ENCODE assay signal across 21 cellular contexts in the genomic region with DNA sequence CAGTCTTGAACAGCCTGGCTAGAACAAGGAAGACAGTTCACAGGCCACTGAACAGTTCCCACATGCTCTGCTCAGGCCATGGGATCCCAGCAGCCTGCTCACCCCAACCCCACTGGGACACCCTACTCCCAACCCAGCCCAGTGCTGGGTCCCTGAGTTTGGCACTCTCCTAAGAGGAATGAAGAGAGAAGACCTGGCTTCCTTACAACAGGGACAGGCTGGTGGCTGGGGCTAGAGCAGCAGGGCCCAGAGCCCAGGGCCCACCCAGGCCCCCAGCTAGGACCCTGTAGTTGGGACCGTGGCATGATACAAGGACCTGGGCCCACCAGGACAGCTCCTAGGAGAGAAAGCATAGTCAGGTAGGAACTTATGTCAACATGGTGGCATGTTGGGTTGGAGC. TPM values are rescaled to one million over a fixed set of nuclear protein-coding genes. Genes with fewer than 3 reads are reported as not detected.
DNase-seq lines count a peak whose midpoint lies in the region; ATAC-seq, FAIRE-seq and TF ChIP-seq lines count a peak whose summit lies in the region.
"Had no signal": no experiment of that assay in that cellular context is flagged by ENCODE, and none has a peak within 500 bp of the region (broad histone marks: within the 10 kb centered on the region; RNA-seq: fewer than 3 reads in every experiment).

No MANE protein-coding gene starts in this region.

- POLR2A ChIA-PET in K562 (lab: Yijun Ruan, JAX), result interaction anchor here (2.1 kb wide), 1 partner anchor 12 kb away, joined by 9 read pairs; no protein-coding TSS in a partner anchor

- H3K79me2 ChIP-seq in K562 (ENCODE audit: control insufficient read depth, insufficient read depth, low read length), result no peaks in the 10 kb centered on the region

- no peak for TF ChIP-seq CTCF in CD14-positive monocyte (IDR thresholded peaks at IDR 0.05)
- no peak for TF ChIP-seq CTCF in K562 (IDR thresholded peaks at IDR 0.05 in 2 of 3, conservative IDR thresholded peaks at IDR 0.05 in 1 of 3; ENCODE audit: insufficient read depth in 2 of 3, low read depth in 1 of 3, low read length in 3 of 3)

- CTCF ChIA-PET in K562 (lab: Yijun Ruan, JAX; ENCODE audit: low intra/inter-chr PET ratio), result no interaction called here

- H3K4me3 Mint-ChIP-seq in activated T-cell treated with anti-CD3 and anti-CD28 coated beads, Interleukin-2, amount 50 U/mL, for 24 hours, result no peak overlapping the region
- H3K4me3 Mint-ChIP-seq in CD14-positive monocyte, result no peak overlapping the region
- no peak overlapping the region for H3K4me3 Mint-ChIP-seq in natural killer cell treated with Interleukin-12 subunit alpha and Interleukin-12 subunit beta and Interleukin-15 and Interleukin-18, amount 100 ng/mL, for 72 hours
- H3K4me3 Mint-ChIP-seq: CD8-positive, alpha-beta memory T cell had no signal

- H3K4me3 ChIP-seq in K562, result no peak overlapping the region
- H3K4me3 ChIP-seq: BLaER1, HAP-1, PC-9 had no signal

- peaks cover 84% of the 10 kb centered on the region for H3K36me3 Mint-ChIP-seq in activated T-cell treated with anti-CD3 and anti-CD28 coated beads, Interleukin-2, amount 50 U/mL, for 24 hours (ENCODE audit: low read depth)
- peaks cover 66 to 85% of the 10 kb centered on the region in 2 donors for H3K36me3 Mint-ChIP-seq in CD14-positive monocyte
- no peaks in the 10 kb centered on the region for H3K36me3 Mint-ChIP-seq in natural killer cell treated with Interleukin-12 subunit alpha and Interleukin-12 subunit beta and Interleukin-15 and Interleukin-18, amount 100 ng/mL, for 72 hours

- H3K27me3 ChIP-seq in K562 (ENCODE audit: control insufficient read depth in 2 of 2, insufficient read depth in 2 of 2, low read length in 2 of 2), result no peaks in the 10 kb centered on the region
- H3K27me3 ChIP-seq: BLaER1 had no signal

- H3K27me3 Mint-ChIP-seq in activated T-cell treated with anti-CD3 and anti-CD28 coated beads, Interleukin-2, amount 50 U/mL, for 24 hours, result no peaks in the 10 kb centered on the region
- no peaks in the 10 kb centered on the region for H3K27me3 Mint-ChIP-seq in CD14-positive monocyte (ENCODE audit: low read depth in 3 of 3)
- no peaks in the 10 kb centered on the region for H3K27me3 Mint-ChIP-seq in natural killer cell treated with Interleukin-12 subunit alpha and Interleukin-12 subunit beta and Interleukin-15 and Interleukin-18, amount 100 ng/mL, for 72 hours

- DNase-seq in activated T-cell treated with anti-CD3 and anti-CD28 coated beads, Interleukin-2, amount 50 U/mL, for 24 hours, result no peak
- no peak for DNase-seq in activated T-cell treated with anti-CD3 and anti-CD28 coated beads, Interleukin-2, amount 50 U/mL, for 48 hours
- DNase-seq in CD14-positive monocyte (ENCODE audit: low spot score), result peak; percentile 41
- DNase-seq in K562 (ENCODE audit: extremely low read depth in 1 of 4, low spot score in 3 of 4), result no peak
- peak; percentile 34 for DNase-seq in natural killer cell treated with Interleukin-12 subunit alpha and Interleukin-12 subunit beta and Interleukin-15 and Interleukin-18, amount 100 ng/mL, for 72 hours (ENCODE audit: low spot score)
- DNase-seq in left colon, result no peak
- DNase-seq in NCI-H345 treated with DMSO at 0.1 percent for 48 hours (lab: John Stamatoyannopoulos, UW; ENCODE audit: unreplicated experiment), result no peak
- DNase-seq: CD8-positive, alpha-beta memory T cell; DMS79 treated with DMSO at 0.1 percent for 48 hours; NCI-H1436; NCI-H2029 treated with DMSO at 0.1 percent for 48 hours; NCI-H2171 treated with DMSO at 0.1 percent for 48 hours; NCI-H774; PC-9 had no signal

- H3K9ac ChIP-seq in K562 (ENCODE audit: insufficient read depth in 1 of 2, low read depth in 2 of 2, low read length in 2 of 2), result peak overlapping the region in 1 of 2 experiments; percentile 48; a peak in 1 of 4 replicates
- H3K9ac ChIP-seq: BLaER1 had no signal

- H3K4me2 ChIP-seq in K562 (ENCODE audit: insufficient read depth, low read length), result no peak overlapping the region
- H3K4me2 ChIP-seq: BLaER1, PC-9 had no signal

- H3K27ac ChIP-seq in K562 (ENCODE audit: extremely low read depth, low read depth, low read length), result no peak overlapping the region
- H3K27ac ChIP-seq: BLaER1, HL-60, PC-9 had no signal

- no peak for TF ChIP-seq RAD21 in K562 (CRISPR knock-in tag; conservative IDR thresholded peaks at IDR 0.05 in 1 of 2, IDR thresholded peaks at IDR 0.05 in 1 of 2)

- H3K9me1 ChIP-seq in K562 (ENCODE audit: control insufficient read depth, insufficient read depth, low read length), result peaks cover 3% of the 10 kb centered on the region

- H2AFZ ChIP-seq in K562 (ENCODE audit: low read depth, low read length), result no peak overlapping the region
- H2AFZ ChIP-seq: PC-9 had no signal

- peak overlapping the region; percentile 22 for H3K27ac Mint-ChIP-seq in activated T-cell treated with anti-CD3 and anti-CD28 coated beads, Interleukin-2, amount 50 U/mL, for 24 hours
- H3K27ac Mint-ChIP-seq in CD14-positive monocyte, result peak overlapping the region in 4 of 7 donors; percentile 26 to 30 (median 27)
- H3K27ac Mint-ChIP-seq in natural killer cell treated with Interleukin-12 subunit alpha and Interleukin-12 subunit beta and Interleukin-15 and Interleukin-18, amount 100 ng/mL, for 72 hours, result peak overlapping the region in 1 of 2 donors; percentile 50

- TF ChIP-seq EP300 in K562 (IDR thresholded peaks at IDR 0.05; ENCODE audit: low read length), result no peak

- in situ Hi-C loops in K562 (cut with MboI), result no loop called here

- H4K20me1 ChIP-seq in K562 (replicated peaks; ENCODE audit: control insufficient read depth, insufficient read depth, low read length), result no peaks in the 10 kb centered on the region

- TF ChIP-seq POLR2A in K562 (conservative IDR thresholded peaks at IDR 0.05), result no peak

- H3K9me3 Mint-ChIP-seq in activated T-cell treated with anti-CD3 and anti-CD28 coated beads, Interleukin-2, amount 50 U/mL, for 24 hours, result no peaks in the 10 kb centered on the region
- peaks cover 0 to 2% (median 0%) of the 10 kb centered on the region in 7 donors for H3K9me3 Mint-ChIP-seq in CD14-positive monocyte
- H3K9me3 Mint-ChIP-seq in natural killer cell treated with Interleukin-12 subunit alpha and Interleukin-12 subunit beta and Interleukin-15 and Interleukin-18, amount 100 ng/mL, for 72 hours, result no peaks in the 10 kb centered on the region
- H3K9me3 Mint-ChIP-seq: CD8-positive, alpha-beta memory T cell had no signal

- peaks cover 7 to 27% of the 10 kb centered on the region in 2 experiments; a peak in 4 of 5 replicates for H3K4me1 ChIP-seq in K562 (replicated peaks in 1 of 2; ENCODE audit: control insufficient read depth in 2 of 2, insufficient read depth in 2 of 2, low read length in 2 of 2)
- H3K4me1 ChIP-seq: BLaER1, HAP-1 had no signal

- H3K4me1 Mint-ChIP-seq in activated T-cell treated with anti-CD3 and anti-CD28 coated beads, Interleukin-2, amount 50 U/mL, for 24 hours (ENCODE audit: low read depth), result no peaks in the 10 kb centered on the region
- H3K4me1 Mint-ChIP-seq in CD14-positive monocyte, result no peaks in the 10 kb centered on the region
- peaks cover 0 to 5% of the 10 kb centered on the region in 2 donors for H3K4me1 Mint-ChIP-seq in natural killer cell treated with Interleukin-12 subunit alpha and Interleukin-12 subunit beta and Interleukin-15 and Interleukin-18, amount 100 ng/mL, for 72 hours (ENCODE audit: low read depth in 2 of 2)

- intact Hi-C loops in CD14-positive monocyte (cut with micrococcal nuclease) (loop anchor here in 1 of 2 donors (2.0 to 10.0 kb wide), 2 partner anchors 19 to 117 kb away; a partner anchor contains a TSS), K562 (cut with micrococcal nuclease) (no loop called here), left colon (cut with DNase I, micrococcal nuclease) (no loop called here)

- H3K36me3 ChIP-seq in K562 (ENCODE audit: control insufficient read depth, insufficient read depth, low read length), result peaks cover 54% of the 10 kb centered on the region; the same call in 1 of the 3 replicates

- H3K9me3 ChIP-seq in K562 (replicated peaks; ENCODE audit: control insufficient read depth, insufficient read depth, low read depth, low read length), result no peaks in the 10 kb centered on the region
- H3K9me3 ChIP-seq: BLaER1, HAP-1 had no signal

- BruUV-seq in K562 (replicated peaks; lab: Mats Ljungman, UMichigan), result no TSS peak

- 86% methylated on average over 1 of the region's 1 CpG for WGBS in K562 (ENCODE audit: insufficient coverage, low coverage, missing lambda C conversion rate)

- ATAC-seq in K562 (peak; percentile 6; the same call in 1 of the 3 replicates), left colon (no peak), HG03521 (IDR thresholded peaks at IDR 0.05; ENCODE audit: unreplicated experiment) (no peak)
- no peak for ATAC-seq in natural killer cell treated with Interleukin-12 subunit alpha and Interleukin-12 subunit beta and Interleukin-15 and Interleukin-18, amount 100 ng/mL, for 72 hours

- FAIRE-seq in K562 (lab: Jason Lieb, UNC), result no peak
- FAIRE-seq: A204.1, D721Med, HTR-8/SVneo had no signal

RNA-seq across cellular contexts. Expression of a gene that starts 8.3 kb away (rescaled TPM):
- polyA plus RNA-seq in CD14-positive monocyte (10 to 100 TPM; 11.2 to 12.9 TPM), K562 (2011; rRNA removed) (51.8 and 56.1 TPM in 2 replicates), K562 (2014; fragmentation: Illumina TruSeq; extraction: Trizol) (37.5 and 48.7 TPM in 2 replicates), K562 (2014; fragmentation: Nextera tagmentation; extraction: Ambion mirVana) (1 to 10 TPM; 3.4 to 5.4 TPM), K562 (2014; rRNA removed) (42.5 and 47.8 TPM in 2 replicates)
- total RNA-seq in K562 (2011; cell fraction: chromatin; rRNA removed; ENCODE audit: low replicate concordance), result 67.6 and 158 TPM in 2 replicates
- 94.0 and 97.9 TPM in 2 replicates for total RNA-seq in K562 (2011; cell fraction: nucleolus; rRNA removed)
- total RNA-seq in K562 (2011; cell fraction: nucleoplasm; rRNA removed), result 61.2 and 63.2 TPM in 2 replicates
- total RNA-seq in K562 (2014; rRNA removed) (60.4 and 69.1 TPM in 2 replicates), K562 (2014; rRNA removed; fragmentation: Illumina TruSeq; extraction: Trizol) (21.6 and 25.8 TPM in 2 replicates), K562 (2015; rRNA removed; fragmentation: Illumina TruSeq; extraction: Trizol) (35.4 and 37.5 TPM in 2 replicates), K562 (2021) (64.9 and 66.6 TPM in 2 replicates), left colon (10 to 100 TPM; 73.1 to 73.2 TPM)
- 55.1 and 78.1 TPM in 2 replicates for polyA plus RNA-seq in K562 (2011; cell fraction: cytosol; rRNA removed)
- polyA plus RNA-seq in K562 (2011; cell fraction: nucleus; rRNA removed), result 152 and 164 TPM in 2 replicates
- polyA plus RNA-seq in K562 (2012), result 55.2 and 58.8 TPM in 2 replicates
- 34.0 and 46.9 TPM in 2 replicates for polyA minus RNA-seq in K562 (2011; rRNA and poly(A)+ RNA removed)
- 28.6 and 32.7 TPM in 2 replicates for polyA minus RNA-seq in K562 (2011; cell fraction: cytosol; rRNA and poly(A)+ RNA removed)
- 43.1 and 47.4 TPM in 2 replicates for polyA minus RNA-seq in K562 (2011; cell fraction: nucleus; rRNA and poly(A)+ RNA removed)
- total RNA-seq in natural killer cell treated with Interleukin-12 subunit alpha and Interleukin-12 subunit beta and Interleukin-15 and Interleukin-18, amount 100 ng/mL, for 72 hours, result 100 to 1,000 TPM in 1 of 2 donors, 10 to 100 TPM in 1; 96.1 to 131 TPM

RNA-seq across cellular contexts. Expression of a gene that starts 8.9 kb away (rescaled TPM):
- 1 to 10 TPM; 3.3 to 6.2 TPM for polyA plus RNA-seq in CD14-positive monocyte
- total RNA-seq in K562 (2011; cell fraction: chromatin; rRNA removed; ENCODE audit: low replicate concordance), result 31.9 and 35.6 TPM in 2 replicates
- 25.5 and 28.0 TPM in 2 replicates for total RNA-seq in K562 (2011; cell fraction: nucleolus; rRNA removed)
- total RNA-seq in K562 (2011; cell fraction: nucleoplasm; rRNA removed), result 20.6 and 25.9 TPM in 2 replicates
- total RNA-seq in K562 (2014; rRNA removed), result 16.8 and 21.5 TPM in 2 replicates
- total RNA-seq in K562 (2014; rRNA removed; fragmentation: Illumina TruSeq; extraction: Trizol), result 12.7 and 18.0 TPM in 2 replicates
- total RNA-seq in K562 (2015; rRNA removed; fragmentation: Illumina TruSeq; extraction: Trizol), result 19.0 and 20.2 TPM in 2 replicates
- total RNA-seq in K562 (2021), result 16.7 and 19.5 TPM in 2 replicates
- 27.5 and 28.3 TPM in 2 replicates for polyA plus RNA-seq in K562 (2011; rRNA removed)
- 10.7 and 16.3 TPM in 2 replicates for polyA plus RNA-seq in K562 (2011; cell fraction: cytosol; rRNA removed)
- polyA plus RNA-seq in K562 (2011; cell fraction: nucleus; rRNA removed), result 33.0 and 39.3 TPM in 2 replicates
- polyA plus RNA-seq in K562 (2012), result 14.0 and 20.6 TPM in 2 replicates
- polyA plus RNA-seq in K562 (2014; fragmentation: Illumina TruSeq; extraction: Trizol), result 18.3 and 18.4 TPM in 2 replicates
- 1 to 10 TPM; 2.4 to 4.1 TPM for polyA plus RNA-seq in K562 (2014; fragmentation: Nextera tagmentation; extraction: Ambion mirVana)
- polyA plus RNA-seq in K562 (2014; rRNA removed), result 28.7 and 29.1 TPM in 2 replicates
- 17.5 and 19.1 TPM in 2 replicates for polyA minus RNA-seq in K562 (2011; rRNA and poly(A)+ RNA removed)
- 7.0 and 9.6 TPM in 2 replicates for polyA minus RNA-seq in K562 (2011; cell fraction: cytosol; rRNA and poly(A)+ RNA removed)
- polyA minus RNA-seq in K562 (2011; cell fraction: nucleus; rRNA and poly(A)+ RNA removed), result 13.9 and 14.5 TPM in 2 replicates
- total RNA-seq in natural killer cell treated with Interleukin-12 subunit alpha and Interleukin-12 subunit beta and Interleukin-15 and Interleukin-18, amount 100 ng/mL, for 72 hours, result 10 to 100 TPM in 1 of 2 donors, 1 to 10 TPM in 1; 3.8 to 11.8 TPM
- 10 to 100 TPM; 15.6 to 21.6 TPM for total RNA-seq in left colon

RNA-seq across cellular contexts. Expression of a gene that starts 43.4 kb away (rescaled TPM):
- not detected for polyA plus RNA-seq in CD14-positive monocyte
- total RNA-seq in K562 (2011; cell fraction: chromatin; rRNA removed; ENCODE audit: low replicate concordance), result 0.16 TPM in 1 of 2 replicates, not detected in the other
- 0.13 and 0.33 TPM in 2 replicates for total RNA-seq in K562 (2011; cell fraction: nucleolus; rRNA removed)
- 0.29 TPM in 1 of 2 replicates, not detected in the other for total RNA-seq in K562 (2011; cell fraction: nucleoplasm; rRNA removed)
- 0.04 and 0.05 TPM in 2 replicates for total RNA-seq in K562 (2014; rRNA removed)
- total RNA-seq in K562 (2014; rRNA removed; fragmentation: Illumina TruSeq; extraction: Trizol), result not detected in 2 replicates
- total RNA-seq in K562 (2015; rRNA removed; fragmentation: Illumina TruSeq; extraction: Trizol), result 0.04 and 0.11 TPM in 2 replicates
- 0.07 TPM in 1 of 2 replicates, not detected in the other for total RNA-seq in K562 (2021)
- 0.11 TPM in 1 of 2 replicates, not detected in the other for polyA plus RNA-seq in K562 (2011; rRNA removed)
- 0.06 TPM in 1 of 2 replicates, not detected in the other for polyA plus RNA-seq in K562 (2011; cell fraction: cytosol; rRNA removed)
- 0.10 and 0.23 TPM in 2 replicates for polyA plus RNA-seq in K562 (2011; cell fraction: nucleus; rRNA removed)
- polyA plus RNA-seq in K562 (2012), result 0.03 and 0.04 TPM in 2 replicates
- 0.04 TPM in 1 of 2 replicates, not detected in the other for polyA plus RNA-seq in K562 (2014; fragmentation: Illumina TruSeq; extraction: Trizol)
- polyA plus RNA-seq in K562 (2014; fragmentation: Nextera tagmentation; extraction: Ambion mirVana), result not detected
- polyA plus RNA-seq in K562 (2014; rRNA removed), result not detected in 2 replicates
- not detected in 2 replicates for polyA minus RNA-seq in K562 (2011; rRNA and poly(A)+ RNA removed)
- not detected in 2 replicates for polyA minus RNA-seq in K562 (2011; cell fraction: cytosol; rRNA and poly(A)+ RNA removed)
- 0.13 and 0.22 TPM in 2 replicates for polyA minus RNA-seq in K562 (2011; cell fraction: nucleus; rRNA and poly(A)+ RNA removed)
- under 1 TPM in 1 of 2 donors, not detected in 1; 0.08 TPM for total RNA-seq in natural killer cell treated with Interleukin-12 subunit alpha and Interleukin-12 subunit beta and Interleukin-15 and Interleukin-18, amount 100 ng/mL, for 72 hours
- 1 to 10 TPM; 5.1 to 5.5 TPM for total RNA-seq in left colon
- polyA plus RNA-seq: CD8-positive, alpha-beta memory T cell had no signal

RNA-seq across cellular contexts. Expression of a gene that starts 52.3 kb away (rescaled TPM):
- polyA plus RNA-seq in CD14-positive monocyte (not detected), K562 (2011; rRNA removed) (0.42 and 1.1 TPM in 2 replicates), K562 (2014; fragmentation: Illumina TruSeq; extraction: Trizol) (0.85 TPM in 1 of 2 replicates, not detected in the other), K562 (2014; fragmentation: Nextera tagmentation; extraction: Ambion mirVana) (under 1 TPM; 0.08 to 0.27 TPM), K562 (2014; rRNA removed) (0.78 TPM in 1 of 2 replicates, not detected in the other)
- total RNA-seq in K562 (2011; cell fraction: chromatin; rRNA removed; ENCODE audit: low replicate concordance), result 0.65 TPM in 1 of 2 replicates, not detected in the other
- total RNA-seq in K562 (2011; cell fraction: nucleolus; rRNA removed), result 1.0 and 1.3 TPM in 2 replicates
- total RNA-seq in K562 (2011; cell fraction: nucleoplasm; rRNA removed), result 2.7 TPM in 1 of 2 replicates, not detected in the other
- total RNA-seq in K562 (2014; rRNA removed) (0.53 TPM in 1 of 2 replicates, not detected in the other), K562 (2014; rRNA removed; fragmentation: Illumina TruSeq; extraction: Trizol) (not detected in 2 replicates), K562 (2015; rRNA removed; fragmentation: Illumina TruSeq; extraction: Trizol) (not detected in 2 replicates), K562 (2021) (0.47 TPM in 1 of 2 replicates, not detected in the other), left colon (1 to 10 TPM in 1 of 2 donors, under 1 TPM in 1; 0.64 to 4.6 TPM)
- 0.60 and 1.6 TPM in 2 replicates for polyA plus RNA-seq in K562 (2011; cell fraction: cytosol; rRNA removed)
- 3.3 and 6.2 TPM in 2 replicates for polyA plus RNA-seq in K562 (2011; cell fraction: nucleus; rRNA removed)
- polyA plus RNA-seq in K562 (2012), result 0.12 and 0.65 TPM in 2 replicates
- polyA minus RNA-seq in K562 (2011; rRNA and poly(A)+ RNA removed), result 0.42 and 1.4 TPM in 2 replicates
- polyA minus RNA-seq in K562 (2011; cell fraction: cytosol; rRNA and poly(A)+ RNA removed), result not detected in 2 replicates
- 0.44 TPM in 1 of 2 replicates, not detected in the other for polyA minus RNA-seq in K562 (2011; cell fraction: nucleus; rRNA and poly(A)+ RNA removed)
- not detected for total RNA-seq in natural killer cell treated with Interleukin-12 subunit alpha and Interleukin-12 subunit beta and Interleukin-15 and Interleukin-18, amount 100 ng/mL, for 72 hours
- polyA plus RNA-seq: CD8-positive, alpha-beta memory T cell had no signal

RNA-seq across cellular contexts. Expression of a gene that starts 53.9 kb away (rescaled TPM):
- polyA plus RNA-seq in CD14-positive monocyte (10 to 100 TPM in 1 of 2 donors, 1 to 10 TPM in 1; 9.7 to 13.1 TPM), K562 (2011; rRNA removed) (34.6 and 52.5 TPM in 2 replicates), K562 (2014; fragmentation: Illumina TruSeq; extraction: Trizol) (23.4 and 28.3 TPM in 2 replicates), K562 (2014; fragmentation: Nextera tagmentation; extraction: Ambion mirVana) (under 1 TPM; 0.44 to 0.80 TPM), K562 (2014; rRNA removed) (37.5 and 42.4 TPM in 2 replicates)
- total RNA-seq in K562 (2011; cell fraction: chromatin; rRNA removed; ENCODE audit: low replicate concordance), result 205 and 431 TPM in 2 replicates
- total RNA-seq in K562 (2011; cell fraction: nucleolus; rRNA removed), result 200 and 220 TPM in 2 replicates
- total RNA-seq in K562 (2011; cell fraction: nucleoplasm; rRNA removed), result 158 and 172 TPM in 2 replicates
- total RNA-seq in K562 (2014; rRNA removed) (27.9 and 35.9 TPM in 2 replicates), K562 (2014; rRNA removed; fragmentation: Illumina TruSeq; extraction: Trizol) (13.9 and 16.1 TPM in 2 replicates), K562 (2015; rRNA removed; fragmentation: Illumina TruSeq; extraction: Trizol) (20.7 and 22.2 TPM in 2 replicates), K562 (2021) (36.9 and 43.5 TPM in 2 replicates), left colon (10 to 100 TPM; 57.3 to 58.1 TPM)
- polyA plus RNA-seq in K562 (2011; cell fraction: cytosol; rRNA removed), result 31.2 and 33.2 TPM in 2 replicates
- polyA plus RNA-seq in K562 (2011; cell fraction: nucleus; rRNA removed), result 303 and 415 TPM in 2 replicates
- 28.8 and 58.0 TPM in 2 replicates for polyA plus RNA-seq in K562 (2012)
- 35.4 and 47.8 TPM in 2 replicates for polyA minus RNA-seq in K562 (2011; rRNA and poly(A)+ RNA removed)
- polyA minus RNA-seq in K562 (2011; cell fraction: cytosol; rRNA and poly(A)+ RNA removed), result 23.4 and 31.6 TPM in 2 replicates
- polyA minus RNA-seq in K562 (2011; cell fraction: nucleus; rRNA and poly(A)+ RNA removed), result 68.9 and 75.8 TPM in 2 replicates
- total RNA-seq in natural killer cell treated with Interleukin-12 subunit alpha and Interleukin-12 subunit beta and Interleukin-15 and Interleukin-18, amount 100 ng/mL, for 72 hours, result 100 to 1,000 TPM in 1 of 2 donors, 10 to 100 TPM in 1; 72.5 to 116 TPM

Comparison
In these comparisons a context has a peak if more than half of its experiments do, and no peak if none do; other contexts are left out.
1. DNase-seq: peak in CD14-positive monocyte (single experiment) and natural killer cell treated with Interleukin-12 subunit alpha and Interleukin-12 subunit beta and Interleukin-15 and Interleukin-18, amount 100 ng/mL, for 72 hours (single experiment); none in activated T-cell treated with anti-CD3 and anti-CD28 coated beads, Interleukin-2, amount 50 U/mL, for 24 hours (single experiment), activated T-cell treated with anti-CD3 and anti-CD28 coated beads, Interleukin-2, amount 50 U/mL, for 48 hours (0 of 2), K562 (0 of 4), left colon (0 of 2) and NCI-H345 treated with DMSO at 0.1 percent for 48 hours (single experiment).
2. RNA of a gene that starts 43.4 kb away (total RNA-seq): 5.1 to 5.5 TPM in left colon; 0.08 TPM in natural killer cell treated with Interleukin-12 subunit alpha and Interleukin-12 subunit beta and Interleukin-15 and Interleukin-18, amount 100 ng/mL, for 72 hours and 0.04 to 0.33 TPM in K562; every median in the first group is over 4 times any median in the second.